19 cellular contexts compared by ENCODE assay signal in the genomic region with DNA sequence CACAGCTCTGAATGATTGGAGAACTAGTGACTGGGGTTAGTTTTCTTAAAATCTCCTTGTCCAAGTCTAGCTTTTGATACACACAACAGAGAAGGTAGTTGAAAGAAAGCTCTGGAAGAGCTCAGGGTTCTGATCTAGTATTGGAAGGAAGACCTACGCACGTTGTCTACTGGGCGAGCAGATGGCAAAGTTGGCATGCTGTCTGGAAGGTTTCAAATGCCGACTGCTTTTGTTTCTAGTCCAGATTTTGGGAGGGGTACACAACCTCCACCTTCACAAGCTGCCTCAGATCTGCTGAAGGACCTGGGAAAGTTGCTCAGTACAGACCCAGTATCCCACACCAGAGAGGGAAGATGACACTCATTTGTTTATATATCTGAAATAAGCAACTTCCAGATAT.
DNase-seq lines count a peak whose midpoint lies in the region; ATAC-seq lines count a peak whose summit lies in the region.
"Had no signal": no experiment of that assay in that cellular context is flagged by ENCODE, and none has a peak within 500 bp of the region (broad histone marks: within the 10 kb centered on the region; RNA-seq: fewer than 3 reads in every experiment).

No MANE protein-coding gene starts in this region.

- H3K4me3 Mint-ChIP-seq in activated T-helper 2 cell treated with anti-CD3 and anti-CD28 coated beads, Interferon-gamma antibody, Interleukin-2, Interleukin-4, amounts not matched to agents 10 μg/mL and 5 μg/mL and 100 μg/mL, durations not matched to agents 14 hours and 24 hours and 36 hours (ENCODE audit: low read depth), result no peak overlapping the region
- no peak overlapping the region for H3K4me3 Mint-ChIP-seq in immature natural killer cell
- H3K4me3 Mint-ChIP-seq: B cell; CD4-positive, CD25-positive, alpha-beta regulatory T cell; CD8-positive, alpha-beta T cell; HFFc6 had no signal

- H3K4me1 ChIP-seq in aorta (ENCODE audit: control insufficient read depth in 1 of 2, insufficient read depth in 2 of 2, low read length in 2 of 2), result no peaks in the 10 kb centered on the region
- H3K4me1 ChIP-seq: Caco-2, HAP-1 had no signal

- DNase-seq in DMS 273 treated with DMSO at 0.1 percent for 48 hours (lab: John Stamatoyannopoulos, UW) (peak; percentile 38), NCI-H1694 (lab: John Stamatoyannopoulos, UW) (peak; percentile 83), NCI-H2171 treated with DMSO at 0.1 percent for 48 hours (lab: John Stamatoyannopoulos, UW) (peak; percentile 77), cerebellar cortex (ENCODE audit: low spot score) (peak; percentile 88), aorta (no peak), posterior cingulate gyrus (no peak), immature natural killer cell (no peak)
- no peak for DNase-seq in activated T-helper 2 cell treated with anti-CD3 and anti-CD28 coated beads, Interferon-gamma antibody, Interleukin-2, Interleukin-4, amounts not matched to agents 10 μg/mL and 5 μg/mL and 100 μg/mL, durations not matched to agents 14 hours and 24 hours and 36 hours (ENCODE audit: low spot score)
- DNase-seq: Caco-2; CD4-positive, CD25-positive, alpha-beta regulatory T cell; CD8-positive, alpha-beta T cell; DMS53; DMS79 treated with DMSO at 0.1 percent for 48 hours; GOT3; HFFc6 had no signal

- no peak overlapping the region for H3K4me3 ChIP-seq in aorta (ENCODE audit: low read length in 2 of 2)
- H3K4me3 ChIP-seq: BLaER1, HAP-1 had no signal

- no peaks in the 10 kb centered on the region for H3K27me3 ChIP-seq in aorta (ENCODE audit: control insufficient read depth in 1 of 2, insufficient read depth in 2 of 2, low read length in 1 of 2)

- H3K27ac ChIP-seq in aorta (ENCODE audit: low read depth in 1 of 2, low read length in 2 of 2), result no peak overlapping the region
- H3K27ac ChIP-seq: BLaER1, C4-2B had no signal

- peaks cover 4% of the 10 kb centered on the region for H3K9me3 Mint-ChIP-seq in activated T-helper 2 cell treated with anti-CD3 and anti-CD28 coated beads, Interferon-gamma antibody, Interleukin-2, Interleukin-4, amounts not matched to agents 10 μg/mL and 5 μg/mL and 100 μg/mL, durations not matched to agents 14 hours and 24 hours and 36 hours
- H3K9me3 Mint-ChIP-seq in immature natural killer cell, result no peaks in the 10 kb centered on the region
- H3K9me3 Mint-ChIP-seq: CD8-positive, alpha-beta T cell; HFFc6 had no signal

- no peak overlapping the region for H3K27ac Mint-ChIP-seq in activated T-helper 2 cell treated with anti-CD3 and anti-CD28 coated beads, Interferon-gamma antibody, Interleukin-2, Interleukin-4, amounts not matched to agents 10 μg/mL and 5 μg/mL and 100 μg/mL, durations not matched to agents 14 hours and 24 hours and 36 hours
- no peak overlapping the region for H3K27ac Mint-ChIP-seq in immature natural killer cell
- H3K27ac Mint-ChIP-seq: B cell; CD4-positive, CD25-positive, alpha-beta regulatory T cell; CD8-positive, alpha-beta T cell; HFFc6 had no signal

- H3K27me3 Mint-ChIP-seq in activated T-helper 2 cell treated with anti-CD3 and anti-CD28 coated beads, Interferon-gamma antibody, Interleukin-2, Interleukin-4, amounts not matched to agents 10 μg/mL and 5 μg/mL and 100 μg/mL, durations not matched to agents 14 hours and 24 hours and 36 hours (ENCODE audit: low read depth), result no peaks in the 10 kb centered on the region
- peaks cover 2 to 5% (median 4%) of the 10 kb centered on the region in 3 donors for H3K27me3 Mint-ChIP-seq in immature natural killer cell (ENCODE audit: low read depth in 3 of 3)

- H3K36me3 ChIP-seq in aorta (ENCODE audit: control insufficient read depth in 1 of 2, insufficient read depth in 2 of 2, low read length in 1 of 2), result no peaks in the 10 kb centered on the region
- H3K36me3 ChIP-seq: BLaER1, HAP-1 had no signal

- H3K36me3 Mint-ChIP-seq in activated T-helper 2 cell treated with anti-CD3 and anti-CD28 coated beads, Interferon-gamma antibody, Interleukin-2, Interleukin-4, amounts not matched to agents 10 μg/mL and 5 μg/mL and 100 μg/mL, durations not matched to agents 14 hours and 24 hours and 36 hours (ENCODE audit: low read depth), result peaks cover 11% of the 10 kb centered on the region
- no peaks in the 10 kb centered on the region for H3K36me3 Mint-ChIP-seq in immature natural killer cell
- H3K36me3 Mint-ChIP-seq: CD4-positive, CD25-positive, alpha-beta regulatory T cell; CD8-positive, alpha-beta T cell had no signal

- 74 to 75% methylated on average over 4 of the region's 4 CpGs for WGBS in aorta, 2 donors

- H3K4me1 Mint-ChIP-seq in activated T-helper 2 cell treated with anti-CD3 and anti-CD28 coated beads, Interferon-gamma antibody, Interleukin-2, Interleukin-4, amounts not matched to agents 10 μg/mL and 5 μg/mL and 100 μg/mL, durations not matched to agents 14 hours and 24 hours and 36 hours (ENCODE audit: low read depth), result peaks cover 29% of the 10 kb centered on the region
- peaks cover 23 to 32% of the 10 kb centered on the region in 2 donors for H3K4me1 Mint-ChIP-seq in immature natural killer cell
- H3K4me1 Mint-ChIP-seq: CD4-positive, CD25-positive, alpha-beta regulatory T cell had no signal

- no peak for ATAC-seq in aorta (ENCODE audit: low FRiP score)
- ATAC-seq: CD8-positive, alpha-beta T cell had no signal

- no peaks in the 10 kb centered on the region for H3K9me3 ChIP-seq in aorta (ENCODE audit: control insufficient read depth, low read length)
- H3K9me3 ChIP-seq: BLaER1, Caco-2, HAP-1 had no signal

- intact Hi-C loops in aorta (cut with DNase I) (loop anchor here in 1 of 2 donors (5.0 to 10.0 kb wide), 2 partner anchors 222 to 390 kb away; no protein-coding TSS in a partner anchor), posterior cingulate gyrus (cut with DNase I) (no loop called here)
- intact Hi-C loops in activated T-helper 2 cell treated with anti-CD3 and anti-CD28 coated beads, Interferon-gamma antibody, Interleukin-2, Interleukin-4, amounts not matched to agents 10 μg/mL and 5 μg/mL and 100 μg/mL, durations not matched to agents 14 hours and 24 hours and 36 hours (cut with micrococcal nuclease), result loop anchor here (10.0 kb wide), 1 partner anchor 220 kb away; no protein-coding TSS in a partner anchor

Comparison
In these comparisons a context has a peak if more than half of its experiments do, and no peak if none do; other contexts are left out.
1. DNase-seq: peak in DMS 273 treated with DMSO at 0.1 percent for 48 hours (single experiment), NCI-H1694 (single experiment), NCI-H2171 treated with DMSO at 0.1 percent for 48 hours (single experiment) and cerebellar cortex (single experiment); none in aorta (0 of 2), activated T-helper 2 cell treated with anti-CD3 and anti-CD28 coated beads, Interferon-gamma antibody, Interleukin-2, Interleukin-4, amounts not matched to agents 10 μg/mL and 5 μg/mL and 100 μg/mL, durations not matched to agents 14 hours and 24 hours and 36 hours (single experiment), posterior cingulate gyrus (0 of 10) and immature natural killer cell (0 of 3).